ENCODE assay signal across 11 cellular contexts in the genomic region with DNA sequence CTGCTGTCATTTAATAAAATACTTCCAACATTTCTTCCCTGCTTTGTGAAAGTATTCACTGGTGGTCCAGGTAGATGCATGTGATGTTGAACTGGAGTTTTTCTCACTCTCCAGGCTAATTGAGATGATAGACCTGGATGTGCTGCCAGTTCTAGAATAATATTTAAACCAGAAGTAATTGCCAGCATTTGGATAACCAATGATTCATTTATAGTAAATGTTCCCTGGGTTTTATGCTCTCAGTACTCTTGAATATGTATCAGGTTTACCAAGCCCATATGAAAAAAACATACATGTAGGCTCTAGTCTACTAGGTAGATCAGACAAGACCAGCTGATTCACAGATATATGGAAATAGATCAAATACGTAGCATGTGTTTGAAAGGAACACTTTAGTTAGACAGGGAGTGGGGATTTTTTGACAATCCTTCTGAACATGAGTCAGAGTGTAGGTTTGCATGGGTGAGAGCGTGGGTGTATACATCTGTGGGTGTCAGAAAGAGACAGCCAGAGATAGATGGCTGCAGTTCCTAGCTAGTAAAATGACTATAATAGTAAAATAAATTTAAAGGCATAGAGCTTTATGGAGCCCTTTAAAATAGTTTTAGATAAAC.
DNase-seq lines count a peak whose midpoint lies in the region; ATAC-seq and TF ChIP-seq lines count a peak whose summit lies in the region.
"Had no signal": no experiment of that assay in that cellular context is flagged by ENCODE, and none has a peak within 500 bp of the region (broad histone marks: within the 10 kb centered on the region; RNA-seq: fewer than 3 reads in every experiment).

No MANE protein-coding gene starts in this region.

- H4K20me1 ChIP-seq in GM23338 (replicated peaks; ENCODE audit: insufficient read depth) = no peaks in the 10 kb centered on the region

- H3K4me3 Mint-ChIP-seq in activated naive CD8-positive, alpha-beta T cell = peak overlapping the region; percentile 14
- H3K4me3 Mint-ChIP-seq in glutamatergic neuron (ENCODE audit: unreplicated experiment) (no peak overlapping the region), GM23338 (no peak overlapping the region)

- no peak overlapping the region for H3K4me2 ChIP-seq in GM23338

- no peak overlapping the region for H3K27ac ChIP-seq in GM23338 (ENCODE audit: low read depth)
- H3K27ac ChIP-seq: ascending aorta, skin epidermis had no signal

- H3K4me1 ChIP-seq in GM23338 (ENCODE audit: insufficient read depth) = no peaks in the 10 kb centered on the region
- H3K4me1 ChIP-seq: ascending aorta had no signal

- no peaks in the 10 kb centered on the region for H3K9me2 ChIP-seq in GM23338 (ENCODE audit: insufficient read depth)

- H3K9me3 Mint-ChIP-seq in activated naive CD8-positive, alpha-beta T cell (ENCODE audit: low read depth) = no peaks in the 10 kb centered on the region
- H3K9me3 Mint-ChIP-seq in glutamatergic neuron (ENCODE audit: unreplicated experiment) (no peaks in the 10 kb centered on the region), GM23338 (peaks cover 9% of the 10 kb centered on the region; the same call in 1 of the 3 replicates)

- peak; percentile 40 for DNase-seq in activated CD4-positive, alpha-beta T cell treated with anti-CD3 and anti-CD28 coated beads for 48 hours
- no peak for DNase-seq in activated CD4-positive, alpha-beta T cell treated with anti-CD3 and anti-CD28 coated beads for 1 hour
- peak; percentile 39 for DNase-seq in stimulated activated CD4-positive, alpha-beta T cell treated with anti-CD3 and anti-CD28 coated beads, Interleukin-4, amount 100 ng/mL, for 1 hour
- DNase-seq in glutamatergic neuron = no peak
- DNase-seq in NCI-H146 (lab: John Stamatoyannopoulos, UW) = no peak
- DNase-seq in GM23338 (ENCODE audit: low spot score) = no peak
- DNase-seq: NCI-H69 had no signal

- H3K79me2 ChIP-seq in GM23338 (replicated peaks; ENCODE audit: insufficient read depth) = no peaks in the 10 kb centered on the region

- H3K36me3 Mint-ChIP-seq in activated naive CD8-positive, alpha-beta T cell = no peaks in the 10 kb centered on the region
- H3K36me3 Mint-ChIP-seq in glutamatergic neuron (ENCODE audit: unreplicated experiment) (no peaks in the 10 kb centered on the region), GM23338 (ENCODE audit: low read depth) (no peaks in the 10 kb centered on the region)

- no peak for TF ChIP-seq CTCF in glutamatergic neuron (IDR thresholded peaks at IDR 0.05; ENCODE audit: partially characterized antibody, unreplicated experiment)
- TF ChIP-seq CTCF in GM23338 (conservative IDR thresholded peaks at IDR 0.05; ENCODE audit: low read depth in 2 of 2) = no peak

- no peaks in the 10 kb centered on the region for H3K36me3 ChIP-seq in GM23338 (ENCODE audit: insufficient read depth)
- H3K36me3 ChIP-seq: ascending aorta had no signal

- no peaks in the 10 kb centered on the region for H3F3A ChIP-seq in GM23338 (replicated peaks; ENCODE audit: low read depth)

- no peak overlapping the region for H2AFZ ChIP-seq in GM23338

- H3K4me3 ChIP-seq in GM23338 = no peak overlapping the region
- H3K4me3 ChIP-seq: ascending aorta, skin epidermis had no signal

- peaks cover 52% of the 10 kb centered on the region for H3K4me1 Mint-ChIP-seq in activated naive CD8-positive, alpha-beta T cell (ENCODE audit: low read depth)
- H3K4me1 Mint-ChIP-seq in glutamatergic neuron (ENCODE audit: low read depth, unreplicated experiment) (peaks cover 8% of the 10 kb centered on the region), GM23338 (peaks cover 2% of the 10 kb centered on the region; the same call in 2 of the 3 replicates)

- ATAC-seq in HG02852 (IDR thresholded peaks at IDR 0.05; ENCODE audit: unreplicated experiment) = peak; percentile 77
- no peak for ATAC-seq in GM23338

- peak overlapping the region; percentile 62 for H3K27ac Mint-ChIP-seq in activated naive CD8-positive, alpha-beta T cell
- H3K27ac Mint-ChIP-seq in glutamatergic neuron (ENCODE audit: unreplicated experiment) (no peak overlapping the region), GM23338 (no peak overlapping the region)

- no peaks in the 10 kb centered on the region for H3K27me3 Mint-ChIP-seq in activated naive CD8-positive, alpha-beta T cell
- H3K27me3 Mint-ChIP-seq in glutamatergic neuron (ENCODE audit: unreplicated experiment) (peaks cover 4% of the 10 kb centered on the region), GM23338 (ENCODE audit: insufficient read depth, low read depth, poor library complexity) (no peaks in the 10 kb centered on the region)

- no peaks in the 10 kb centered on the region for H3K27me3 ChIP-seq in GM23338 (ENCODE audit: insufficient read depth)
- H3K27me3 ChIP-seq: ascending aorta had no signal

TF ChIP-seq in GM23338, 12 proteins besides CTCF, POLR2A, EP300 and RAD21:
- TF ChIP-seq, protein P1, sequence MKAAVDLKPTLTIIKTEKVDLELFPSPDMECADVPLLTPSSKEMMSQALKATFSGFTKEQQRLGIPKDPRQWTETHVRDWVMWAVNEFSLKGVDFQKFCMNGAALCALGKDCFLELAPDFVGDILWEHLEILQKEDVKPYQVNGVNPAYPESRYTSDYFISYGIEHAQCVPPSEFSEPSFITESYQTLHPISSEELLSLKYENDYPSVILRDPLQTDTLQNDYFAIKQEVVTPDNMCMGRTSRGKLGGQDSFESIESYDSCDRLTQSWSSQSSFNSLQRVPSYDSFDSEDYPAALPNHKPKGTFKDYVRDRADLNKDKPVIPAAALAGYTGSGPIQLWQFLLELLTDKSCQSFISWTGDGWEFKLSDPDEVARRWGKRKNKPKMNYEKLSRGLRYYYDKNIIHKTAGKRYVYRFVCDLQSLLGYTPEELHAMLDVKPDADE (IDR thresholded peaks at IDR 0.05) = no peak
- no peak for TF ChIP-seq CREB1 (CRISPR knock-in tag; IDR thresholded peaks at IDR 0.05; ENCODE audit: low read depth)
- no peak for TF ChIP-seq STAT1 (IDR thresholded peaks at IDR 0.05; ENCODE audit: unreplicated experiment)
- no peak for TF ChIP-seq NANOG (IDR thresholded peaks at IDR 0.05; ENCODE audit: borderline replicate concordance)
- no peak for TF ChIP-seq EZH2phosphoT487 (IDR thresholded peaks at IDR 0.05; ENCODE audit: unreplicated experiment)
- no peak for TF ChIP-seq ZNF114 (CRISPR knock-in tag; IDR thresholded peaks at IDR 0.05)
- TF ChIP-seq JUNB (IDR thresholded peaks at IDR 0.05; ENCODE audit: unreplicated experiment) = no peak
- TF ChIP-seq EZH2 (IDR thresholded peaks at IDR 0.05; ENCODE audit: low read depth, unreplicated experiment) = no peak

Comparison
In these comparisons a context has a peak if more than half of its experiments do, and no peak if none do; other contexts are left out.
1. DNase-seq: peak in activated CD4-positive, alpha-beta T cell treated with anti-CD3 and anti-CD28 coated beads for 48 hours (single experiment) and stimulated activated CD4-positive, alpha-beta T cell treated with anti-CD3 and anti-CD28 coated beads, Interleukin-4, amount 100 ng/mL, for 1 hour (single experiment); none in activated CD4-positive, alpha-beta T cell treated with anti-CD3 and anti-CD28 coated beads for 1 hour (single experiment), glutamatergic neuron (single experiment), NCI-H146 (single experiment) and GM23338 (single experiment).